In the genomic region with DNA sequence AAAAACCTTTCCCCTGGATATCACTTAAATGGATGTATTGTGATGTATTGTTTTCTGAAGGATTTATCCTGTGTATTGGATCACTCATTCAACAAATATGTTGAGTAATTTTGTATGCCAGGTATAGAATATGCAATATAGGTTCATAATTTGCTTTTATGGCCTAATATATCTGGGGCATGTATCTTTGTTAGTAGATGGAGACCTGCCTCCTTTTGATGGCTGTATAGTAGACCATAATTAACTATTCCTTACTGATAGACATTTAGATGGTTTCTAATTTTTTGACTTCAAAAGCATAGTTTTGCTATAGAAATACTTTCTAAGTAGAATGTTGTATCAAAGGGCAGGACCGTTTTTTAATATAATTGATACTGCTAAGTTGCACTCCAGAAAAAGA, we compare ENCODE assay signal across 8 cellular contexts. TPM values are rescaled to one million over a fixed set of nuclear protein-coding genes. Genes with fewer than 3 reads are reported as not detected.
"Had no signal": no experiment of that assay in that cellular context is flagged by ENCODE, and none has a peak within 500 bp of the region (broad histone marks: within the 10 kb centered on the region; RNA-seq: fewer than 3 reads in every experiment).

No MANE protein-coding gene starts in this region.

- H3K9ac ChIP-seq: GM23248 had no signal

- ATAC-seq: HCT116 had no signal

- H3K4me3 ChIP-seq: GM23248, HAP-1 had no signal

- H3K9me3 Mint-ChIP-seq: IgD-negative memory B cell had no signal

- H3K27me3 Mint-ChIP-seq: IgD-negative memory B cell had no signal

- H3K27ac ChIP-seq: GM23248 had no signal

- FAIRE-seq: HTR-8/SVneo had no signal

- H3K9me3 ChIP-seq: HAP-1 had no signal

- H2AFZ ChIP-seq: GM23248 had no signal

- DNase-seq: GM23248, GOT3, H7, KG1 had no signal

RNA-seq across cellular contexts. Expression of gene SYNC, which starts 43.0 kb away (rescaled TPM):
- polyA plus RNA-seq: IgD-negative memory B cell had no signal
